ENCODE assay signal across 13 cellular contexts in genomic region chr10:3895045-3895609, GRCh38.
DNase-seq lines count a peak whose midpoint lies in the region; ATAC-seq and TF ChIP-seq lines count a peak whose summit lies in the region.
"Had no signal": no experiment of that assay in that cellular context is flagged by ENCODE, and none has a peak within 500 bp of the region (broad histone marks: within the 10 kb centered on the region; RNA-seq: fewer than 3 reads in every experiment).

No MANE protein-coding gene starts in this region.

- no peak for ATAC-seq in gastrocnemius medialis
- ATAC-seq in HG03457 (IDR thresholded peaks at IDR 0.05; ENCODE audit: unreplicated experiment): no peak

- H3K4me1 ChIP-seq in mesodermal cell (ENCODE audit: control insufficient read depth, insufficient read depth, low read length, poor library complexity, severe bottlenecking) (peaks cover 28% of the 10 kb centered on the region), gastrocnemius medialis (no peaks in the 10 kb centered on the region)

- in situ Hi-C loops in gastrocnemius medialis (cut with MboI; ENCODE audit: low sequenced_read_pairs in 4 of 4): no loop called here

- H3K4me3 Mint-ChIP-seq in Calu3 (ENCODE audit: low read depth, unreplicated experiment): no peak overlapping the region
- H3K4me3 Mint-ChIP-seq: activated CD4-positive, alpha-beta T cell treated with anti-CD3 and anti-CD28 coated beads, Interleukin-2, amount 10 ng/mL, durations not matched to agents 7 days and 5 days; neural crest cell had no signal

- H3K36me3 ChIP-seq in mesodermal cell (ENCODE audit: control insufficient read depth, insufficient read depth, low read length): no peaks in the 10 kb centered on the region
- H3K36me3 ChIP-seq in gastrocnemius medialis: no peaks in the 10 kb centered on the region

- peak overlapping the region; percentile 92 for H3K27ac ChIP-seq in mesodermal cell (ENCODE audit: low read depth, low read length, severe bottlenecking)
- no peak overlapping the region for H3K27ac ChIP-seq in gastrocnemius medialis

- no peaks in the 10 kb centered on the region for H3K27me3 ChIP-seq in gastrocnemius medialis

- intact Hi-C loops in Calu3 (cut with micrococcal nuclease; ENCODE audit: unreplicated experiment): no loop called here
- intact Hi-C loops in gastrocnemius medialis (cut with DNase I; ENCODE audit: low total_unique reads): no loop called here

- H3K4me3 ChIP-seq in choroid plexus epithelial cell (ENCODE audit: low read depth, low read length) (no peak overlapping the region), mesodermal cell (ENCODE audit: extremely low read depth, insufficient read depth, low read length, poor library complexity, severe bottlenecking) (no peak overlapping the region), gastrocnemius medialis (no peak overlapping the region)

- DNase-seq in Calu3 (no peak), LHCN-M2 (ENCODE audit: low read depth) (peak; percentile 25), choroid plexus epithelial cell (ENCODE audit: low read depth) (peak; percentile 63), gastrocnemius medialis (no peak), GOT3 (lab: John Stamatoyannopoulos, UW) (no peak)
- DNase-seq in activated effector memory CD4-positive, alpha-beta T cell treated with Interleukin-2 at 50 U/mL for 16 hours: no peak
- DNase-seq: activated CD4-positive, alpha-beta T cell treated with anti-CD3 and anti-CD28 coated beads, Interleukin-2, amount 10 ng/mL, durations not matched to agents 7 days and 5 days; NCI-H1105 treated with DMSO at 0.1 percent for 48 hours; NCI-H774; stimulated activated CD4-positive, alpha-beta T cell treated with anti-CD3 and anti-CD28 coated beads, Interleukin-15, amount 100 ng/mL, for 24 hours had no signal

- H3K27me3 Mint-ChIP-seq in Calu3 (ENCODE audit: unreplicated experiment): no peaks in the 10 kb centered on the region
- H3K27me3 Mint-ChIP-seq: activated CD4-positive, alpha-beta T cell treated with anti-CD3 and anti-CD28 coated beads, Interleukin-2, amount 10 ng/mL, durations not matched to agents 7 days and 5 days had no signal

- CTCF ChIA-PET in Calu3 (lab: Charles Lee): no interaction called here

- no peaks in the 10 kb centered on the region for H3K9me3 ChIP-seq in mesodermal cell (ENCODE audit: control insufficient read depth, low read length)
- H3K9me3 ChIP-seq in gastrocnemius medialis: no peaks in the 10 kb centered on the region

- BruUV-seq in Calu3 (replicated peaks; lab: Mats Ljungman, UMichigan): no TSS peak

- H3K4me1 Mint-ChIP-seq in Calu3 (ENCODE audit: low read depth, unreplicated experiment): peaks cover 75% of the 10 kb centered on the region

- peaks cover 7% of the 10 kb centered on the region for H3K36me3 Mint-ChIP-seq in Calu3 (ENCODE audit: insufficient read depth, unreplicated experiment)

- H3K9me3 Mint-ChIP-seq in Calu3 (ENCODE audit: low read depth, unreplicated experiment): no peaks in the 10 kb centered on the region
- H3K9me3 Mint-ChIP-seq: neural crest cell had no signal

- H3K27ac Mint-ChIP-seq in Calu3 (ENCODE audit: unreplicated experiment): peak overlapping the region; percentile 28
- H3K27ac Mint-ChIP-seq: activated CD4-positive, alpha-beta T cell treated with anti-CD3 and anti-CD28 coated beads, Interleukin-2, amount 10 ng/mL, durations not matched to agents 7 days and 5 days had no signal

- TF ChIP-seq POLR2A in gastrocnemius medialis (IDR thresholded peaks at IDR 0.05): no peak

- TF ChIP-seq CTCF in Calu3 (IDR thresholded peaks at IDR 0.05; ENCODE audit: unreplicated experiment) (no peak), choroid plexus epithelial cell (conservative IDR thresholded peaks at IDR 0.05; ENCODE audit: low read depth, low read length) (no peak), gastrocnemius medialis (IDR thresholded peaks at IDR 0.05 in 4 of 5, conservative IDR thresholded peaks at IDR 0.05 in 1 of 5) (no peak)

- WGBS in mesodermal cell (ENCODE audit: insufficient coverage in 2 of 2), 2 experiments: 93 to 96% methylated on average over 3 of the region's 5 CpGs

Comparison
In these comparisons a context has a peak if more than half of its experiments do, and no peak if none do; other contexts are left out.
1. DNase-seq: peak in LHCN-M2 (single experiment) and choroid plexus epithelial cell (single experiment); none in Calu3 (single experiment), gastrocnemius medialis (0 of 2), activated effector memory CD4-positive, alpha-beta T cell treated with Interleukin-2 at 50 U/mL for 16 hours (single experiment) and GOT3 (single experiment).